ENCODE assay signal across 25 cellular contexts in genomic region chr4:6196871-6197270, GRCh38. TPM values are rescaled to one million over a fixed set of nuclear protein-coding genes. Genes with fewer than 3 reads are reported as not detected.
"Had no signal": no experiment of that assay in that cellular context is flagged by ENCODE, and none has a peak within 500 bp of the region (broad histone marks: within the 10 kb centered on the region; RNA-seq: fewer than 3 reads in every experiment).

No MANE protein-coding gene starts in this region.

- H2AFZ ChIP-seq: hepatocyte had no signal

- H3K4me3 Mint-ChIP-seq: memory B cell; stimulated activated naive B cell treated with anti-CD40 and anti-IgM and Interleukin-4, amounts not matched to agents 10 μg/mL and 1 μg/mL and 100 μg/mL, for 72 hours had no signal

- H3K4me2 ChIP-seq: hepatocyte had no signal

- DNase-seq: activated CD4-positive, alpha-beta T cell treated with anti-CD3 and anti-CD28 coated beads for 48 hours; activated CD8-positive, alpha-beta T cell treated with anti-CD3 and anti-CD28 coated beads for 36 hours; activated gamma-delta T cell treated with Interleukin-2 at 50 U/mL for 16 hours; activated T-cell treated with anti-CD3 and anti-CD28 coated beads, Interleukin-2, amount 50 U/mL, for 1 hour; adrenal gland; brain microvascular endothelial cell; caudate nucleus; dermis blood vessel endothelial cell; effector memory CD4-positive, alpha-beta T cell; glutamatergic neuron; naive B cell; pancreas; right cardiac atrium; stimulated activated CD4-positive, alpha-beta T cell treated with anti-CD3 and anti-CD28 coated beads, Interleukin-2, amount 100 ng/mL, for 24 hours; stimulated activated naive B cell treated with anti-CD40 and anti-IgM and Interleukin-4, amounts not matched to agents 10 μg/mL and 1 μg/mL and 100 μg/mL, for 72 hours; SW 1271; transverse colon had no signal

- H3K27ac Mint-ChIP-seq: activated naive CD8-positive, alpha-beta T cell; memory B cell; naive B cell; stimulated activated naive B cell treated with anti-CD40 and anti-IgM and Interleukin-4, amounts not matched to agents 10 μg/mL and 1 μg/mL and 100 μg/mL, for 72 hours had no signal

- H3K9me3 ChIP-seq: adrenal gland, ascending aorta, pancreas, transverse colon had no signal

- H3K4me3 ChIP-seq: adrenal gland, ascending aorta, esophagus muscularis mucosa, hepatocyte, pancreas, skin epidermis, transverse colon had no signal

- ATAC-seq: activated CD8-positive, alpha-beta T cell treated with anti-CD3 and anti-CD28 coated beads for 36 hours; pancreas; right cardiac atrium; stimulated activated naive B cell treated with anti-CD40 and anti-IgM and Interleukin-4, amounts not matched to agents 10 μg/mL and 1 μg/mL and 100 μg/mL, for 72 hours had no signal

- H3K36me3 ChIP-seq: adrenal gland, ascending aorta, brain microvascular endothelial cell, esophagus muscularis mucosa, pancreas, transverse colon had no signal

- H3K27ac ChIP-seq: adrenal gland, ascending aorta, brain microvascular endothelial cell, esophagus muscularis mucosa, hepatocyte, pancreas, transverse colon had no signal

- H3K27me3 ChIP-seq: ascending aorta had no signal

- H3K36me3 Mint-ChIP-seq: memory B cell had no signal

RNA-seq across cellular contexts. Expression of gene JAKMIP1, which starts 3.5 kb away (rescaled TPM):
- total RNA-seq: ascending aorta, dermis blood vessel endothelial cell, hepatocyte, lower leg skin, pulmonary artery endothelial cell had no signal
- polyA plus RNA-seq: hepatocyte had no signal
